ENCODE assay signal across 11 cellular contexts in the genomic region with DNA sequence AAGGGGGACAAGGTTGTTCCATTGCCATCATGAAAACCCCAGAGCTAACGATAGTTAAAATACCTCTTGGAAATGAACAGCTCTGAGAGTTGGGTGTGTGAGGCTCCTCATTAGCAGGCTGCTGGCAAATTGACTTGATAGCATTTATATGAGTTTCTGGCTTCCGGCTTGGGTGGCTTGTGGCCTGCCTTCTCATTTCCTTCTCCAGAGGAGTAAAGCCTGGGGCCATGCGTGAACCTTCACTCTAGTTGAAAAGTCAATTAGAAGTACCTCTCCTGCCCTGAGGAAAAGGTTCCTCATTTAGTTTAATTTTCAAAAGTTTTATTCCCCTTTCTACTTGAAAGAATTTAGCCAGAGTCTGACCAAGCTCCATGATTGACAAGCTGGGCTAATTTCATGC.
DNase-seq lines count a peak whose midpoint lies in the region; ATAC-seq and TF ChIP-seq lines count a peak whose summit lies in the region.
"Had no signal": no experiment of that assay in that cellular context is flagged by ENCODE, and none has a peak within 500 bp of the region (broad histone marks: within the 10 kb centered on the region; RNA-seq: fewer than 3 reads in every experiment).

No MANE protein-coding gene starts in this region.

- H3K4me3 ChIP-seq in CD4-positive, CD25-positive, alpha-beta regulatory T cell (ENCODE audit: low read depth, low read length), result no peak overlapping the region
- H3K4me3 ChIP-seq: left ventricle myocardium inferior had no signal

- H3K4me1 ChIP-seq in CD4-positive, CD25-positive, alpha-beta regulatory T cell (ENCODE audit: control insufficient read depth, insufficient read depth, low read length, poor library complexity, severe bottlenecking), result peaks cover 25% of the 10 kb centered on the region

- H3K36me3 ChIP-seq in CD4-positive, CD25-positive, alpha-beta regulatory T cell (ENCODE audit: control insufficient read depth, insufficient read depth, low read length), result peaks cover 26% of the 10 kb centered on the region

- no peaks in the 10 kb centered on the region for H3K27me3 ChIP-seq in CD4-positive, CD25-positive, alpha-beta regulatory T cell (ENCODE audit: control insufficient read depth, insufficient read depth, low read length)

- no peaks in the 10 kb centered on the region for H3K9me3 ChIP-seq in CD4-positive, CD25-positive, alpha-beta regulatory T cell (ENCODE audit: control insufficient read depth in 2 of 2, low read length in 2 of 2)
- H3K9me3 ChIP-seq: left ventricle myocardium inferior had no signal

- peak overlapping the region in 2 of 4 donors; percentile 25 to 52 for H3K4me3 Mint-ChIP-seq in CD4-positive, CD25-positive, alpha-beta regulatory T cell
- H3K4me3 Mint-ChIP-seq in progenitor cell of endocrine pancreas (ENCODE audit: low read depth), result no peak overlapping the region
- H3K4me3 Mint-ChIP-seq: WTC11 had no signal

- ATAC-seq in CD4-positive, CD25-positive, alpha-beta regulatory T cell (ENCODE audit: low read depth in 2 of 2), result peak; percentile 46 to 59
- ATAC-seq in Right ventricle myocardium inferior, result no peak
- ATAC-seq: Panc1, WTC11 had no signal

- peak overlapping the region in 2 of 3 donors; percentile 29 to 48 for H3K27ac Mint-ChIP-seq in CD4-positive, CD25-positive, alpha-beta regulatory T cell
- H3K27ac Mint-ChIP-seq in progenitor cell of endocrine pancreas, result peak overlapping the region; percentile 71
- H3K27ac Mint-ChIP-seq: WTC11 had no signal

- no peak for TF ChIP-seq CTCF in progenitor cell of endocrine pancreas (IDR thresholded peaks at IDR 0.05; ENCODE audit: unreplicated experiment)

- H3K36me3 Mint-ChIP-seq in CD4-positive, CD25-positive, alpha-beta regulatory T cell, result peaks cover 43% of the 10 kb centered on the region
- peaks cover 26% of the 10 kb centered on the region for H3K36me3 Mint-ChIP-seq in progenitor cell of endocrine pancreas (ENCODE audit: insufficient read depth)

- intact Hi-C loops in Right ventricle myocardium inferior (cut with DNase I), result no loop called here

- H3K4me1 Mint-ChIP-seq in CD4-positive, CD25-positive, alpha-beta regulatory T cell, result peaks cover 17 to 65% (median 49%) of the 10 kb centered on the region in 4 donors
- H3K4me1 Mint-ChIP-seq in progenitor cell of endocrine pancreas (ENCODE audit: low read depth), result peaks cover 10% of the 10 kb centered on the region

- DNase-seq in CD4-positive, CD25-positive, alpha-beta regulatory T cell, result peak in 2 of 3 donors; percentile 9 to 54
- DNase-seq in NOMO-1 treated with dmso at 0.1 percent for 144 hours (lab: John Stamatoyannopoulos, UW; ENCODE audit: unreplicated experiment) (peak; percentile 25), progenitor cell of endocrine pancreas (ENCODE audit: low spot score, unreplicated experiment) (no peak), pons (ENCODE audit: low spot score) (no peak), NCI-H748 (lab: John Stamatoyannopoulos, UW; ENCODE audit: unreplicated experiment) (no peak), Right ventricle myocardium inferior (ENCODE audit: missing footprints) (no peak), DMS53 (lab: John Stamatoyannopoulos, UW) (no peak)
- DNase-seq in activated T-cell treated with anti-CD3 and anti-CD28 coated beads, Interleukin-2, amount 50 U/mL, for 48 hours, result peak; percentile 45 to 54
- DNase-seq: left ventricle myocardium inferior had no signal

- H3K27me3 Mint-ChIP-seq in CD4-positive, CD25-positive, alpha-beta regulatory T cell, result no peaks in the 10 kb centered on the region
- H3K27me3 Mint-ChIP-seq in progenitor cell of endocrine pancreas, result no peaks in the 10 kb centered on the region

- H3K27ac ChIP-seq in CD4-positive, CD25-positive, alpha-beta regulatory T cell (ENCODE audit: insufficient read depth, low read length, poor library complexity, severe bottlenecking), result no peak overlapping the region
- H3K27ac ChIP-seq: left ventricle myocardium inferior had no signal

- no peaks in the 10 kb centered on the region for H3K9me3 Mint-ChIP-seq in CD4-positive, CD25-positive, alpha-beta regulatory T cell
- H3K9me3 Mint-ChIP-seq in progenitor cell of endocrine pancreas (ENCODE audit: low read depth), result no peaks in the 10 kb centered on the region

Comparison
In these comparisons a context has a peak if more than half of its experiments do, and no peak if none do; other contexts are left out.
1. DNase-seq: peak in CD4-positive, CD25-positive, alpha-beta regulatory T cell (2 of 3), NOMO-1 treated with dmso at 0.1 percent for 144 hours (single experiment) and activated T-cell treated with anti-CD3 and anti-CD28 coated beads, Interleukin-2, amount 50 U/mL, for 48 hours (2 of 2); none in progenitor cell of endocrine pancreas (single experiment), pons (single experiment), NCI-H748 (single experiment), Right ventricle myocardium inferior (single experiment) and DMS53 (single experiment).